ENCODE assay signal across 8 cellular contexts in the genomic region with DNA sequence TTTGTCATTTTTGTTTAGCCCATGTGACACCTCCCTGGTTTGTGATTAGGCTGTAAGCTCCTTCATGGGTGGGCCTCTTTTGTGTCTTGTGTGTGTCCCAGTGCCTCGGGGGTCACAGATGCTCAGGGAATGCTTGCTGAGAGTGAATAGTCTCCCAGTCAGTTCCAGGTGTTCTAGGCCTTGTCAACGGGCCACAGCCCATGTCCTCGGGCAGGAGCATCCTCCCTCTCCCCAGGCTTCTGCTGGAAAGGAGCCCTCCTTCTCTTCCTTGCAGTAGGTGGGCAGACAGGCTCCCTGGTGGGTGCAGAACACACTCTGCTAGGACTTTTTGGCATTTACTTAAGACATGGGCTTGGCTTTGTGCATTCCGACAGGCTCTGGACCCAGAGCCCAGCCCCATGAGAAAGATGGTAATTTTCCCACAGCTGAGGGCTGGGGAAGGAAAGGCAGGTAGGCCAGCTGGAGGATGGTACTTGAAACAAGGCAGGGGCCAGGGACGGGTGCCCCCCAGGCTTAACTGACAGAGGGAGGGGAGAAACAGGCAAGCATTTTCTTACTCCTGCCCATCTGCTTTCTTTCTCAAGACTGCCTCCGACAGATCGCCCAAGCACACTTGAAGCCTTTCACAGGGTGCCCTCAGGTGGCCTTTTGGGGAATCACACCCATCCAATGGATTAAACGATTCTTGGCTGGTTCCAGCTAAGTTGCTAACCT. TPM values are rescaled to one million over a fixed set of nuclear protein-coding genes. Genes with fewer than 3 reads are reported as not detected.
DNase-seq lines count a peak whose midpoint lies in the region; ATAC-seq lines count a peak whose summit lies in the region.

No MANE protein-coding gene starts in this region.

- ATAC-seq in GM21825 (IDR thresholded peaks at IDR 0.05; ENCODE audit: unreplicated experiment) = no peak

- DNase-seq in EH (ENCODE audit: low read depth) (peak; percentile 82), LoVo (ENCODE audit: low spot score) (peak; percentile 69), RPMI8226 (peak; percentile 86), activated T-helper 1 cell treated with Interleukin-2 at 50 U/mL for 16 hours (ENCODE audit: low read depth) (peak; percentile 52), fibroblast of the conjunctiva (ENCODE audit: low read depth) (peak; percentile 77), occipital lobe (lab: John Stamatoyannopoulos, UW) (peak; percentile 41), substantia nigra (lab: John Stamatoyannopoulos, UW) (peak in 39 of 49 donors; percentile 9 to 77 (median 52))

- peak overlapping the region; percentile 13 for H3K27ac ChIP-seq in substantia nigra (ENCODE audit: low read depth, low read length, poor library complexity, severe bottlenecking)

RNA-seq across cellular contexts. Expression of gene CPLANE2, which starts 7.1 kb away (rescaled TPM):
- total RNA-seq in occipital lobe = 19.0 TPM

RNA-seq across cellular contexts. Expression of gene ARHGEF19, which starts 31.6 kb away (rescaled TPM):
- total RNA-seq in occipital lobe = 0.16 TPM
